In genomic region chr2:209702775-209703174, GRCh38 we compare ENCODE assay signal across 19 cellular contexts.
DNase-seq lines count a peak whose midpoint lies in the region; TF ChIP-seq lines count a peak whose summit lies in the region.
"Had no signal": no experiment of that assay in that cellular context is flagged by ENCODE, and none has a peak within 500 bp of the region (broad histone marks: within the 10 kb centered on the region; RNA-seq: fewer than 3 reads in every experiment).

No MANE protein-coding gene starts in this region.

- H3K9me3 Mint-ChIP-seq in brain, result no peaks in the 10 kb centered on the region
- H3K9me3 Mint-ChIP-seq: CD14-positive monocyte; CD8-positive, alpha-beta T cell had no signal

- H3K9me2 ChIP-seq in SK-N-SH, result no peaks in the 10 kb centered on the region

- no peak overlapping the region for H3K27ac ChIP-seq in SK-N-SH (ENCODE audit: low read depth in 2 of 2, low read length in 1 of 2)
- H3K27ac ChIP-seq: BLaER1 had no signal

- peaks cover 8 to 35% of the 10 kb centered on the region in 2 experiments for H3K36me3 ChIP-seq in SK-N-SH (replicated peaks in 1 of 2; ENCODE audit: control insufficient read depth in 1 of 2, insufficient read depth in 2 of 2, low read length in 1 of 2)
- H3K36me3 ChIP-seq: BLaER1 had no signal

- peaks cover 0 to 5% of the 10 kb centered on the region in 2 experiments; a peak in 1 of 4 replicates for H3K4me1 ChIP-seq in SK-N-SH (ENCODE audit: control insufficient read depth in 1 of 2, insufficient read depth in 2 of 2, low read depth in 1 of 2, low read length in 1 of 2)
- H3K4me1 ChIP-seq: BE2C, BLaER1, Caco-2 had no signal

- no peak overlapping the region for H3K4me2 ChIP-seq in SK-N-SH
- H3K4me2 ChIP-seq: BLaER1 had no signal

- 0 out of 2 replicates have a peak overlapping the region, but pooled peaks have one; percentile 11 for H2AFZ ChIP-seq in SK-N-SH (ENCODE audit: low read depth)

- TF ChIP-seq CTCF in SK-N-SH (IDR thresholded peaks at IDR 0.05), result no peak
- TF ChIP-seq CTCF in brain (conservative IDR thresholded peaks at IDR 0.05), result no peak

- in situ Hi-C loops in G401 (cut with HindIII; ENCODE audit: low sequenced_read_pairs), result no loop called here

- no peak overlapping the region for H3K4me3 ChIP-seq in SK-N-SH (ENCODE audit: low read depth in 2 of 2, low read length in 1 of 2)
- H3K4me3 ChIP-seq: BLaER1, GM12878 had no signal

- peaks cover 9% of the 10 kb centered on the region for H3K4me1 Mint-ChIP-seq in brain
- H3K4me1 Mint-ChIP-seq: CD14-positive monocyte had no signal

- H3K36me3 Mint-ChIP-seq in brain, result peaks cover 58% of the 10 kb centered on the region
- H3K36me3 Mint-ChIP-seq: CD14-positive monocyte; CD4-positive, CD25-positive, alpha-beta regulatory T cell; CD8-positive, alpha-beta T cell had no signal

- WGBS in SK-N-SH (ENCODE audit: low lambda C conversion rate), result 32% methylated on average over 2 of the region's 2 CpGs

- POLR2A ChIA-PET in SK-N-SH (lab: Yijun Ruan, JAX), result no interaction called here

- H3K27me3 Mint-ChIP-seq in brain, result no peaks in the 10 kb centered on the region
- H3K27me3 Mint-ChIP-seq: CD4-positive, CD25-positive, alpha-beta regulatory T cell had no signal

- no peak overlapping the region for H3K9ac ChIP-seq in SK-N-SH
- H3K9ac ChIP-seq: BLaER1 had no signal

- TF ChIP-seq EP300 in SK-N-SH (IDR thresholded peaks at IDR 0.05; ENCODE audit: borderline replicate concordance in 1 of 2, low read depth in 1 of 2, low read length in 1 of 2), result peak in 1 of 2 experiments; percentile 53; a peak in 1 of 4 replicates

- no peak overlapping the region for H3K4me3 Mint-ChIP-seq in brain
- H3K4me3 Mint-ChIP-seq: CD14-positive monocyte; CD4-positive, CD25-positive, alpha-beta regulatory T cell; CD8-positive, alpha-beta T cell had no signal

- no peaks in the 10 kb centered on the region for H4K20me1 ChIP-seq in SK-N-SH (ENCODE audit: insufficient read depth)
- H4K20me1 ChIP-seq: BLaER1 had no signal

- H3K9me3 ChIP-seq in SK-N-SH, result no peaks in the 10 kb centered on the region
- H3K9me3 ChIP-seq: BE2C, BLaER1, Caco-2 had no signal

- no peaks in the 10 kb centered on the region for H3K79me2 ChIP-seq in SK-N-SH (ENCODE audit: insufficient read depth)

- H3K27ac Mint-ChIP-seq in brain, result peak overlapping the region in 3 of 5 experiments; percentile 6 to 68 (median 56)
- H3K27ac Mint-ChIP-seq: CD14-positive monocyte; CD4-positive, CD25-positive, alpha-beta regulatory T cell; CD8-positive, alpha-beta T cell had no signal

- CTCF ChIA-PET in SK-N-SH (lab: Yijun Ruan, JAX), result interaction anchor here (1.0 kb wide), 1 partner anchor 10 kb away, joined by 5 read pairs; no protein-coding TSS in a partner anchor

- no peaks in the 10 kb centered on the region for H3F3A ChIP-seq in SK-N-SH (replicated peaks; ENCODE audit: insufficient read depth)

- intact Hi-C loops in posterior vena cava (cut with DNase I), result no loop called here

- no peak for TF ChIP-seq RAD21 in SK-N-SH (IDR thresholded peaks at IDR 0.05; ENCODE audit: low read length)

- DNase-seq in NCI-H2171 treated with DMSO at 0.1 percent for 48 hours (lab: John Stamatoyannopoulos, UW) (peak; percentile 15), NCI-H2171 (lab: John Stamatoyannopoulos, UW) (no peak), SK-N-SH (no peak), G401 (ENCODE audit: low spot score) (no peak), posterior vena cava (ENCODE audit: low spot score) (no peak)
- DNase-seq: 8988T; ACHN; BE2C; C1 segment of cervical spinal cord; Caco-2; Calu3; CD4-positive, CD25-positive, alpha-beta regulatory T cell; CD8-positive, alpha-beta T cell; DMS79 treated with DMSO at 0.1 percent for 48 hours; GDM1 had no signal

- no peaks in the 10 kb centered on the region for H3K27me3 ChIP-seq in SK-N-SH (ENCODE audit: insufficient read depth)
- H3K27me3 ChIP-seq: BE2C, BLaER1 had no signal

TF ChIP-seq in SK-N-SH, 30 proteins besides CTCF, POLR2A, EP300 and RAD21:
- no peak for TF ChIP-seq MEF2A (IDR thresholded peaks at IDR 0.05; ENCODE audit: borderline replicate concordance, low read depth)
- no peak for TF ChIP-seq YY1 (IDR thresholded peaks at IDR 0.05; ENCODE audit: low read depth)
- no peak for TF ChIP-seq TCF12 (IDR thresholded peaks at IDR 0.05)
- TF ChIP-seq, protein P1, sequence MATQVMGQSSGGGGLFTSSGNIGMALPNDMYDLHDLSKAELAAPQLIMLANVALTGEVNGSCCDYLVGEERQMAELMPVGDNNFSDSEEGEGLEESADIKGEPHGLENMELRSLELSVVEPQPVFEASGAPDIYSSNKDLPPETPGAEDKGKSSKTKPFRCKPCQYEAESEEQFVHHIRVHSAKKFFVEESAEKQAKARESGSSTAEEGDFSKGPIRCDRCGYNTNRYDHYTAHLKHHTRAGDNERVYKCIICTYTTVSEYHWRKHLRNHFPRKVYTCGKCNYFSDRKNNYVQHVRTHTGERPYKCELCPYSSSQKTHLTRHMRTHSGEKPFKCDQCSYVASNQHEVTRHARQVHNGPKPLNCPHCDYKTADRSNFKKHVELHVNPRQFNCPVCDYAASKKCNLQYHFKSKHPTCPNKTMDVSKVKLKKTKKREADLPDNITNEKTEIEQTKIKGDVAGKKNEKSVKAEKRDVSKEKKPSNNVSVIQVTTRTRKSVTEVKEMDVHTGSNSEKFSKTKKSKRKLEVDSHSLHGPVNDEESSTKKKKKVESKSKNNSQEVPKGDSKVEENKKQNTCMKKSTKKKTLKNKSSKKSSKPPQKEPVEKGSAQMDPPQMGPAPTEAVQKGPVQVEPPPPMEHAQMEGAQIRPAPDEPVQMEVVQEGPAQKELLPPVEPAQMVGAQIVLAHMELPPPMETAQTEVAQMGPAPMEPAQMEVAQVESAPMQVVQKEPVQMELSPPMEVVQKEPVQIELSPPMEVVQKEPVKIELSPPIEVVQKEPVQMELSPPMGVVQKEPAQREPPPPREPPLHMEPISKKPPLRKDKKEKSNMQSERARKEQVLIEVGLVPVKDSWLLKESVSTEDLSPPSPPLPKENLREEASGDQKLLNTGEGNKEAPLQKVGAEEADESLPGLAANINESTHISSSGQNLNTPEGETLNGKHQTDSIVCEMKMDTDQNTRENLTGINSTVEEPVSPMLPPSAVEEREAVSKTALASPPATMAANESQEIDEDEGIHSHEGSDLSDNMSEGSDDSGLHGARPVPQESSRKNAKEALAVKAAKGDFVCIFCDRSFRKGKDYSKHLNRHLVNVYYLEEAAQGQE (IDR thresholded peaks at IDR 0.05; ENCODE audit: low read depth, low read length), result no peak
- no peak for TF ChIP-seq NFIC (IDR thresholded peaks at IDR 0.05; ENCODE audit: borderline replicate concordance)
- no peak for TF ChIP-seq FOSL2 (IDR thresholded peaks at IDR 0.05; ENCODE audit: borderline replicate concordance, low read depth)
- no peak for TF ChIP-seq SMC3 (IDR thresholded peaks at IDR 0.05; ENCODE audit: low read depth, low read length)
- TF ChIP-seq GABPA (IDR thresholded peaks at IDR 0.05; ENCODE audit: low read depth), result no peak
- TF ChIP-seq EZH2phosphoT487 (IDR thresholded peaks at IDR 0.05; ENCODE audit: borderline replicate concordance, low read depth), result no peak
- no peak for TF ChIP-seq SIN3A (IDR thresholded peaks at IDR 0.05; ENCODE audit: borderline replicate concordance, low read depth, low read length)
- TF ChIP-seq TAF1 (IDR thresholded peaks at IDR 0.05; ENCODE audit: borderline replicate concordance, low read depth, low read length), result no peak
- TF ChIP-seq ELF1 (IDR thresholded peaks at IDR 0.05), result no peak
- TF ChIP-seq, protein P2, sequence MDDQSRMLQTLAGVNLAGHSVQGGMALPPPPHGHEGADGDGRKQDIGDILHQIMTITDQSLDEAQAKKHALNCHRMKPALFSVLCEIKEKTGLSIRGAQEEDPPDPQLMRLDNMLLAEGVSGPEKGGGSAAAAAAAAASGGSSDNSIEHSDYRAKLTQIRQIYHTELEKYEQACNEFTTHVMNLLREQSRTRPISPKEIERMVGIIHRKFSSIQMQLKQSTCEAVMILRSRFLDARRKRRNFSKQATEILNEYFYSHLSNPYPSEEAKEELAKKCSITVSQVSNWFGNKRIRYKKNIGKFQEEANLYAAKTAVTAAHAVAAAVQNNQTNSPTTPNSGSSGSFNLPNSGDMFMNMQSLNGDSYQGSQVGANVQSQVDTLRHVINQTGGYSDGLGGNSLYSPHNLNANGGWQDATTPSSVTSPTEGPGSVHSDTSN (IDR thresholded peaks at IDR 0.05), result no peak
- TF ChIP-seq NRF1 (IDR thresholded peaks at IDR 0.05; ENCODE audit: low read depth, low read length), result no peak
- TF ChIP-seq, protein P3, sequence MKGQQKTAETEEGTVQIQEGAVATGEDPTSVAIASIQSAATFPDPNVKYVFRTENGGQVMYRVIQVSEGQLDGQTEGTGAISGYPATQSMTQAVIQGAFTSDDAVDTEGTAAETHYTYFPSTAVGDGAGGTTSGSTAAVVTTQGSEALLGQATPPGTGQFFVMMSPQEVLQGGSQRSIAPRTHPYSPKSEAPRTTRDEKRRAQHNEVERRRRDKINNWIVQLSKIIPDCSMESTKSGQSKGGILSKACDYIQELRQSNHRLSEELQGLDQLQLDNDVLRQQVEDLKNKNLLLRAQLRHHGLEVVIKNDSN (IDR thresholded peaks at IDR 0.05; ENCODE audit: borderline replicate concordance, low read depth), result no peak
- TF ChIP-seq CHD2 (IDR thresholded peaks at IDR 0.05; ENCODE audit: low read length, partially characterized antibody), result no peak
- TF ChIP-seq TEAD4 (IDR thresholded peaks at IDR 0.05; ENCODE audit: borderline replicate concordance, insufficient read depth), result no peak
- no peak for TF ChIP-seq JUND (IDR thresholded peaks at IDR 0.05)
- TF ChIP-seq, protein P4, sequence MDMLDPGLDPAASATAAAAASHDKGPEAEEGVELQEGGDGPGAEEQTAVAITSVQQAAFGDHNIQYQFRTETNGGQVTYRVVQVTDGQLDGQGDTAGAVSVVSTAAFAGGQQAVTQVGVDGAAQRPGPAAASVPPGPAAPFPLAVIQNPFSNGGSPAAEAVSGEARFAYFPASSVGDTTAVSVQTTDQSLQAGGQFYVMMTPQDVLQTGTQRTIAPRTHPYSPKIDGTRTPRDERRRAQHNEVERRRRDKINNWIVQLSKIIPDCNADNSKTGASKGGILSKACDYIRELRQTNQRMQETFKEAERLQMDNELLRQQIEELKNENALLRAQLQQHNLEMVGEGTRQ (IDR thresholded peaks at IDR 0.05; ENCODE audit: borderline replicate concordance, low read depth, low read length), result no peak
